ENCODE assay signal across 22 cellular contexts in the genomic region with DNA sequence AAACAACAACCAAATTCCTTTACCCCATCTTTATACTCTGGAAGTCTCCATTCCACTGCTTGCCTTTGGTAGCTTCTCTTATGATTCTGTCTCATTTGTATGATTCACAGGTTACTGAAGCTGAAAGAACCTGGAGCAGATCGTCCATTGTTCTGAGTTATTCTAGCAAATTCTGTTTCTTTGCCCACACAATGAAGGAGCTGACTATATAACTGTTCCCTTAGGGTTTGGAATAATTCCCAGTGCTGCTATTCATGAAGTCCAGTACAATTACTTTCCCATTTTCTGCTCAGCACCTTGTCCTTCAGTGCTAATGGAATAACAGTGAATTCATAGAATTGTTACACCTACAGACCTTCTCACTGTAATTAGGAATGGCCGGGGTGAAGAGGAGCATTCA.
DNase-seq lines count a peak whose midpoint lies in the region; ATAC-seq, FAIRE-seq and TF ChIP-seq lines count a peak whose summit lies in the region.
"Had no signal": no experiment of that assay in that cellular context is flagged by ENCODE, and none has a peak within 500 bp of the region (broad histone marks: within the 10 kb centered on the region; RNA-seq: fewer than 3 reads in every experiment).

No MANE protein-coding gene starts in this region.

- H3K79me2 ChIP-seq in PC-3 (ENCODE audit: low read length), result no peaks in the 10 kb centered on the region

- H2BK5ac ChIP-seq in neuronal stem cell (ENCODE audit: low read length), result no peak overlapping the region

- no peak overlapping the region for H4K8ac ChIP-seq in neuronal stem cell (ENCODE audit: low read depth, low read length)

- no peak overlapping the region for H2BK120ac ChIP-seq in neuronal stem cell (ENCODE audit: low read depth, low read length)

- H3K4me1 ChIP-seq in PC-3 (ENCODE audit: insufficient read depth, low read length) (peaks cover 16% of the 10 kb centered on the region), neuronal stem cell (ENCODE audit: control insufficient read depth in 2 of 2, insufficient read depth in 1 of 2, low read depth in 1 of 2, low read length in 2 of 2) (peaks cover 6% of the 10 kb centered on the region in 2 donors)
- H3K4me1 ChIP-seq: Caco-2 had no signal

- CTCF ChIA-PET in PC-3 (lab: Charles Lee), result no interaction called here

- DNase-seq in PC-3, result peak; percentile 28
- peak; percentile 31 for DNase-seq in bronchial epithelial cell (ENCODE audit: low read depth)
- DNase-seq in glomerular visceral epithelial cell (ENCODE audit: extremely low spot score), result peak; percentile 8
- peak in 1 of 49 donors; percentile 4 for DNase-seq in substantia nigra (lab: John Stamatoyannopoulos, UW)
- DNase-seq in neuronal stem cell (ENCODE audit: low spot score), result no peak
- DNase-seq in CD1c-positive myeloid dendritic cell (ENCODE audit: extremely low spot score), result no peak
- DNase-seq in NCI-H526 treated with DMSO at 0.1 percent for 48 hours (lab: John Stamatoyannopoulos, UW), result no peak
- DNase-seq: C1 segment of cervical spinal cord, Caco-2, DMS53, HCEC 1CT, MG63, NCI-H1092 treated with DMSO at 0.1 percent for 48 hours, NCI-H1694 treated with DMSO at 0.1 percent for 48 hours, NCI-H446 treated with DMSO at 0.1 percent for 48 hours, NCI-H82, SHP77 treated with DMSO at 0.1 percent for 48 hours had no signal

- H3F3A ChIP-seq in PC-3 (ENCODE audit: low read length, unreplicated experiment), result no peaks in the 10 kb centered on the region

- H4K91ac ChIP-seq in neuronal stem cell (ENCODE audit: low read depth, low read length, poor library complexity), result no peak overlapping the region

- no peak for TF ChIP-seq CTCF in PC-3 (conservative IDR thresholded peaks at IDR 0.05; ENCODE audit: low read depth, low read length)
- TF ChIP-seq CTCF in bronchial epithelial cell (IDR thresholded peaks at IDR 0.05; ENCODE audit: insufficient read depth, low read length, severe bottlenecking), result no peak

- FAIRE-seq in bronchial epithelial cell (lab: Jason Lieb, UNC), result no peak
- FAIRE-seq: GM18507, RCC 7860 had no signal

- no peaks in the 10 kb centered on the region for H4K20me1 ChIP-seq in PC-3 (ENCODE audit: low read length)

- intact Hi-C loops in PC-3 (cut with micrococcal nuclease), result loop anchor here (10.0 kb wide), 1 partner anchor 357 kb away; no protein-coding TSS in a partner anchor

- no peak overlapping the region for H3K14ac ChIP-seq in neuronal stem cell (ENCODE audit: low read length)

- H2AFZ ChIP-seq in PC-3 (ENCODE audit: low read length) (no peak overlapping the region), neuronal stem cell (ENCODE audit: low read length) (no peak overlapping the region)

- no CpG with 5 or more reads among the region's 2 CpGs for WGBS in neuronal stem cell (ENCODE audit: extremely low coverage in 2 of 2, insufficient read length in 2 of 2, insufficient replicate concordance in 1 of 2), 2 donors

- no TSS peak for BruUV-seq in PC-3 (replicated peaks; lab: Mats Ljungman, UMichigan)

- H3K9me3 ChIP-seq in PC-3 (ENCODE audit: low read length) (no peaks in the 10 kb centered on the region), neuronal stem cell (replicated peaks in 1 of 2; ENCODE audit: control insufficient read depth in 2 of 2, insufficient read depth in 1 of 2, low read depth in 1 of 2, low read length in 2 of 2) (no peaks in the 10 kb centered on the region)
- H3K9me3 ChIP-seq: Caco-2, MG63 had no signal

- no peak overlapping the region for H3K23ac ChIP-seq in neuronal stem cell (ENCODE audit: low read depth, low read length, poor library complexity)

- no peak overlapping the region for H2BK12ac ChIP-seq in neuronal stem cell (ENCODE audit: low read length)

- H3K4me3 ChIP-seq in PC-3 (ENCODE audit: low read length), result no peak overlapping the region
- H3K4me3 ChIP-seq in bronchial epithelial cell (ENCODE audit: low read depth, low read length), result no peak overlapping the region
- no peak overlapping the region for H3K4me3 ChIP-seq in neuronal stem cell (ENCODE audit: low read length in 2 of 2)
- H3K4me3 ChIP-seq: GM12878, MG63 had no signal

- H3K27me3 ChIP-seq in PC-3 (ENCODE audit: low read length) (no peaks in the 10 kb centered on the region), bronchial epithelial cell (ENCODE audit: control insufficient read depth, insufficient read depth, low read length) (peaks cover 4% of the 10 kb centered on the region), neuronal stem cell (ENCODE audit: control insufficient read depth in 3 of 3, insufficient read depth in 3 of 3, low read depth in 1 of 3, low read length in 3 of 3) (no peaks in the 10 kb centered on the region)

- ATAC-seq in PC-3, result no peak; the same call in 1 of the 2 replicates
- ATAC-seq in GM18519 (IDR thresholded peaks at IDR 0.05; ENCODE audit: low FRiP score, unreplicated experiment), result no peak

- no peaks in the 10 kb centered on the region for H3K9me2 ChIP-seq in PC-3 (replicated peaks; ENCODE audit: low read length)

- H2BK15ac ChIP-seq in neuronal stem cell (ENCODE audit: low read length), result no peak overlapping the region

- POLR2A ChIA-PET in PC-3 (lab: Charles Lee; ENCODE audit: unreplicated experiment), result no interaction called here

- H3K4me2 ChIP-seq in PC-3 (ENCODE audit: low read length) (no peak overlapping the region), neuronal stem cell (ENCODE audit: insufficient read depth, low read length, poor library complexity, severe bottlenecking) (no peak overlapping the region)
- H3K4me2 ChIP-seq: KMS-11 had no signal

- no peak overlapping the region for H3K27ac ChIP-seq in PC-3 (ENCODE audit: low read length)
- H3K27ac ChIP-seq in substantia nigra (ENCODE audit: low read depth, low read length, poor library complexity, severe bottlenecking), result peak overlapping the region; percentile 56
- no peak overlapping the region for H3K27ac ChIP-seq in neuronal stem cell (replicated peaks; ENCODE audit: low read length)
- H3K27ac ChIP-seq: KMS-11 had no signal

- no peaks in the 10 kb centered on the region for H3K36me3 ChIP-seq in PC-3 (ENCODE audit: low read depth, low read length)
- H3K36me3 ChIP-seq in bronchial epithelial cell (ENCODE audit: control insufficient read depth, insufficient read depth, low read length), result no peaks in the 10 kb centered on the region
- H3K36me3 ChIP-seq in neuronal stem cell (replicated peaks in 1 of 2; ENCODE audit: control insufficient read depth in 2 of 2, insufficient read depth in 2 of 2, low read length in 2 of 2), result no peaks in the 10 kb centered on the region
- H3K36me3 ChIP-seq: MG63 had no signal

- H3K79me1 ChIP-seq in neuronal stem cell (ENCODE audit: low read depth, low read length), result no peaks in the 10 kb centered on the region

- no peak overlapping the region for H3K4ac ChIP-seq in neuronal stem cell (ENCODE audit: low read length)

- no peak overlapping the region for H3K18ac ChIP-seq in neuronal stem cell (ENCODE audit: low read length)

- H2AK5ac ChIP-seq in neuronal stem cell (ENCODE audit: low read depth, low read length), result no peak overlapping the region

- H3K9ac ChIP-seq in PC-3 (ENCODE audit: low read length) (no peak overlapping the region), neuronal stem cell (ENCODE audit: low read depth, low read length, poor library complexity) (no peak overlapping the region)
- H3K9ac ChIP-seq: KMS-11 had no signal

Comparison
In these comparisons a context has a peak if more than half of its experiments do, and no peak if none do; other contexts are left out.
1. DNase-seq: peak in PC-3 (single experiment), bronchial epithelial cell (single experiment) and glomerular visceral epithelial cell (single experiment); none in neuronal stem cell (single experiment), CD1c-positive myeloid dendritic cell (single experiment) and NCI-H526 treated with DMSO at 0.1 percent for 48 hours (single experiment).